Comparison of ENCODE assay signal across 14 cellular contexts in the genomic region with DNA sequence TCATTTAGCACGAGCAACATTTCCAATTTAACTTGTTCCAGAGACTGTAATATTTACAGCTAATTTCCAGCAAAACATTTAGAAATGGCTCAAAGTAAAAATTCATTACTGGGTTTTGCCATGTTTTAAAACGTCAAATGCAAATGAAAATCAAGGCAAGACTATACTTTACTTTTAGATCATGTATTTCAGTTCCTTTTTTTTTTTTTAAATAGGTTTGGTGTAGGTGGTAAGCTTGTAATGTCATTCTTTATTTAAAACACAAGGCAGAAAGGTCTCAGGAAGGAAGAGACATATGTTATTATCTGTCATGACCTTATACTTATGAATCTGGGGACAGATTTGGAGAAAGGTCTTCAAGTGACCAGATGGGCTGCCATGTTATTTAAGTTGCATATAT. TPM values are rescaled to one million over a fixed set of nuclear protein-coding genes. Genes with fewer than 3 reads are reported as not detected.
A peak's percentile ranks its signal among the peaks of the same experiment; 100 is the strongest.
DNase-seq lines count a peak whose midpoint lies in the region; ATAC-seq, FAIRE-seq and TF ChIP-seq lines count a peak whose summit lies in the region.
"Had no signal": no experiment of that assay in that cellular context is flagged by ENCODE, and none has a peak within 500 bp of the region (broad histone marks: within the 10 kb centered on the region; RNA-seq: fewer than 3 reads in every experiment).

No MANE protein-coding gene starts in this region.

- H3K36me3 ChIP-seq in upper lobe of left lung, result no peaks in the 10 kb centered on the region

- FAIRE-seq in GM12891 (lab: Jason Lieb, UNC), result peak; percentile 58

- no peaks in the 10 kb centered on the region for H3K9me3 ChIP-seq in upper lobe of left lung
- H3K9me3 ChIP-seq: psoas muscle had no signal

- peaks cover 0 to 9% (median under 1%) of the 10 kb centered on the region in 4 donors for H3K4me1 ChIP-seq in upper lobe of left lung
- H3K4me1 ChIP-seq: psoas muscle had no signal

- H3K4me3 ChIP-seq in upper lobe of left lung, result no peak overlapping the region
- H3K4me3 ChIP-seq: psoas muscle had no signal

- ATAC-seq in GM19438 (IDR thresholded peaks at IDR 0.05; ENCODE audit: low read depth, unreplicated experiment) (peak; percentile 48), HG02798 (IDR thresholded peaks at IDR 0.05; ENCODE audit: poor library complexity, unreplicated experiment) (peak; percentile 70), HG03520 (IDR thresholded peaks at IDR 0.05; ENCODE audit: unreplicated experiment) (peak; percentile 48), HG03342 (IDR thresholded peaks at IDR 0.05; ENCODE audit: unreplicated experiment) (no peak), upper lobe of left lung (ENCODE audit: low FRiP score in 2 of 2) (no peak)
- ATAC-seq: HCT116, psoas muscle had no signal

- 71 to 83% methylated on average over 2 of the region's 2 CpGs for WGBS in upper lobe of left lung, 2 donors

- H3K4me1 Mint-ChIP-seq in glutamatergic neuron (ENCODE audit: low read depth, unreplicated experiment), result peaks cover 9% of the 10 kb centered on the region

- H3K27ac Mint-ChIP-seq in glutamatergic neuron (ENCODE audit: unreplicated experiment), result no peak overlapping the region

- H3K9me3 Mint-ChIP-seq in glutamatergic neuron (ENCODE audit: unreplicated experiment), result no peaks in the 10 kb centered on the region

- TF ChIP-seq POLR2A in GM12891 (IDR thresholded peaks at IDR 0.05; ENCODE audit: low read depth, low read length) (no peak), upper lobe of left lung (IDR thresholded peaks at IDR 0.05) (no peak)

- no peak overlapping the region for H3K27ac ChIP-seq in upper lobe of left lung
- H3K27ac ChIP-seq: psoas muscle had no signal

- H3K36me3 Mint-ChIP-seq in glutamatergic neuron (ENCODE audit: unreplicated experiment), result no peaks in the 10 kb centered on the region

- TF ChIP-seq EP300 in upper lobe of left lung (IDR thresholded peaks at IDR 0.05), result no peak

- no peak for DNase-seq in GM12891 (ENCODE audit: insufficient read length, low spot score)
- DNase-seq in NCI-H526 (lab: John Stamatoyannopoulos, UW), result no peak
- DNase-seq in upper lobe of left lung, result no peak
- DNase-seq in glutamatergic neuron, result no peak
- DNase-seq: activated T-cell treated with anti-CD3 and anti-CD28 coated beads, Interleukin-2, amount 50 U/mL, for 48 hours; amygdala; NCI-H1436 treated with DMSO at 0.1 percent for 48 hours; NCI-H82; psoas muscle had no signal

- TF ChIP-seq CTCF in upper lobe of left lung (IDR thresholded peaks at IDR 0.05) (no peak), glutamatergic neuron (IDR thresholded peaks at IDR 0.05; ENCODE audit: partially characterized antibody, unreplicated experiment) (no peak)

- no peak overlapping the region for H3K4me3 Mint-ChIP-seq in glutamatergic neuron (ENCODE audit: unreplicated experiment)

- H3K27me3 Mint-ChIP-seq in glutamatergic neuron (ENCODE audit: unreplicated experiment), result no peaks in the 10 kb centered on the region

- H3K27me3 ChIP-seq in upper lobe of left lung, result no peaks in the 10 kb centered on the region

TF ChIP-seq in GM12891, 5 proteins besides CTCF, POLR2A, EP300 and RAD21:
- TF ChIP-seq POLR2AphosphoS5 (IDR thresholded peaks at IDR 0.05; ENCODE audit: low read depth, low read length), result no peak
- TF ChIP-seq PAX5 (IDR thresholded peaks at IDR 0.05; ENCODE audit: insufficient read depth, low read length, severe bottlenecking), result no peak
- TF ChIP-seq POU2F2 (IDR thresholded peaks at IDR 0.05; ENCODE audit: low read depth, low read length), result no peak
- TF ChIP-seq SPI1 (IDR thresholded peaks at IDR 0.05; ENCODE audit: low read depth, low read length), result peak; percentile 82
- no peak for TF ChIP-seq TAF1 (IDR thresholded peaks at IDR 0.05; ENCODE audit: low read depth, low read length)

RNA-seq across cellular contexts. Expression of a gene that starts 54.1 kb away (rescaled TPM):
- polyA plus RNA-seq in GM12891 (2012; ENCODE audit: low read depth, missing spikeins), result 0.05 TPM
- 1 to 10 TPM in 4 of 6 donors, under 1 TPM in 2; 0.33 to 5.2 (median 1.7) TPM for total RNA-seq in upper lobe of left lung
- total RNA-seq in glutamatergic neuron (ENCODE audit: unreplicated experiment), result 67.1 TPM

Comparison
In these comparisons a context has a peak if more than half of its experiments do, and no peak if none do; other contexts are left out.
1. ATAC-seq: peak in GM19438 (single experiment), HG02798 (single experiment) and HG03520 (single experiment); none in HG03342 (single experiment) and upper lobe of left lung (0 of 2).
2. RNA of a gene that starts 54.1 kb away (total RNA-seq): 67.1 TPM in glutamatergic neuron (single experiment); 0.33 to 5.2 TPM in upper lobe of left lung; every median in the first group is over 10 times any median in the second.